1 cellular context compared by ENCODE assay signal in the genomic region with DNA sequence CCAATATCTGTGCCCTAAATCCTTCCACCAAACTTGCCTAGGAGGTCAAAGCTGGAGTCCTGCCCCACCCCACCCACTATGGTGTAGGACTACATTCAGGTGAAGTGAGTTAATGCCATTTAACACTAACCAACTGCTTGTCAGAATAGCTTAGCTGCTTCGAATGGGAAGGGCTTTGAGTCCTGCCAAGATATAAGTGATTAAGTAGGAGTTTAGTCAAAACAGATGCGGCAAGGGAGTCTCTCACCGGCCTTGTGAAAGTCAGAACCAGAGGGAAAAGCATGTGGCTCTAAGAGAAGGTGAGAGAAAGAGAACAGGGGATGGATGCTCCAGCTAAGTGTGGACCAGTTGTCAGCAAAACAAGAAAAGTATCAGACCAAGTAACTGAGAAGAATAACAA.
TF ChIP-seq lines count a peak whose summit lies in the region.

No MANE protein-coding gene starts in this region.

TF ChIP-seq in SK-N-SH, 30 proteins besides CTCF, POLR2A, EP300 and RAD21 (continued from another document):
- TF ChIP-seq, protein P1, sequence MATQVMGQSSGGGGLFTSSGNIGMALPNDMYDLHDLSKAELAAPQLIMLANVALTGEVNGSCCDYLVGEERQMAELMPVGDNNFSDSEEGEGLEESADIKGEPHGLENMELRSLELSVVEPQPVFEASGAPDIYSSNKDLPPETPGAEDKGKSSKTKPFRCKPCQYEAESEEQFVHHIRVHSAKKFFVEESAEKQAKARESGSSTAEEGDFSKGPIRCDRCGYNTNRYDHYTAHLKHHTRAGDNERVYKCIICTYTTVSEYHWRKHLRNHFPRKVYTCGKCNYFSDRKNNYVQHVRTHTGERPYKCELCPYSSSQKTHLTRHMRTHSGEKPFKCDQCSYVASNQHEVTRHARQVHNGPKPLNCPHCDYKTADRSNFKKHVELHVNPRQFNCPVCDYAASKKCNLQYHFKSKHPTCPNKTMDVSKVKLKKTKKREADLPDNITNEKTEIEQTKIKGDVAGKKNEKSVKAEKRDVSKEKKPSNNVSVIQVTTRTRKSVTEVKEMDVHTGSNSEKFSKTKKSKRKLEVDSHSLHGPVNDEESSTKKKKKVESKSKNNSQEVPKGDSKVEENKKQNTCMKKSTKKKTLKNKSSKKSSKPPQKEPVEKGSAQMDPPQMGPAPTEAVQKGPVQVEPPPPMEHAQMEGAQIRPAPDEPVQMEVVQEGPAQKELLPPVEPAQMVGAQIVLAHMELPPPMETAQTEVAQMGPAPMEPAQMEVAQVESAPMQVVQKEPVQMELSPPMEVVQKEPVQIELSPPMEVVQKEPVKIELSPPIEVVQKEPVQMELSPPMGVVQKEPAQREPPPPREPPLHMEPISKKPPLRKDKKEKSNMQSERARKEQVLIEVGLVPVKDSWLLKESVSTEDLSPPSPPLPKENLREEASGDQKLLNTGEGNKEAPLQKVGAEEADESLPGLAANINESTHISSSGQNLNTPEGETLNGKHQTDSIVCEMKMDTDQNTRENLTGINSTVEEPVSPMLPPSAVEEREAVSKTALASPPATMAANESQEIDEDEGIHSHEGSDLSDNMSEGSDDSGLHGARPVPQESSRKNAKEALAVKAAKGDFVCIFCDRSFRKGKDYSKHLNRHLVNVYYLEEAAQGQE (IDR thresholded peaks at IDR 0.05; ENCODE audit: low read depth, low read length), result no peak
- TF ChIP-seq, protein P2, sequence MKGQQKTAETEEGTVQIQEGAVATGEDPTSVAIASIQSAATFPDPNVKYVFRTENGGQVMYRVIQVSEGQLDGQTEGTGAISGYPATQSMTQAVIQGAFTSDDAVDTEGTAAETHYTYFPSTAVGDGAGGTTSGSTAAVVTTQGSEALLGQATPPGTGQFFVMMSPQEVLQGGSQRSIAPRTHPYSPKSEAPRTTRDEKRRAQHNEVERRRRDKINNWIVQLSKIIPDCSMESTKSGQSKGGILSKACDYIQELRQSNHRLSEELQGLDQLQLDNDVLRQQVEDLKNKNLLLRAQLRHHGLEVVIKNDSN (IDR thresholded peaks at IDR 0.05; ENCODE audit: borderline replicate concordance, low read depth), result no peak
